Comparison of ENCODE assay signal across 22 cellular contexts in genomic region chr3:171315919-171316318, GRCh38.
"Had no signal": no experiment of that assay in that cellular context is flagged by ENCODE, and none has a peak within 500 bp of the region (broad histone marks: within the 10 kb centered on the region; RNA-seq: fewer than 3 reads in every experiment).

No MANE protein-coding gene starts in this region.

- H3K4me3 Mint-ChIP-seq: activated naive CD4-positive, alpha-beta T cell treated with anti-CD3 and anti-CD28 coated beads for 36 hours; activated naive CD8-positive, alpha-beta T cell treated with anti-CD3 and anti-CD28 coated beads, Interleukin-2, amount 50 U/mL, for 24 hours; memory B cell; stimulated activated naive CD8-positive, alpha-beta T cell treated with anti-CD3 and anti-CD28 coated beads, Interleukin-15, Interleukin-2, amounts not matched to agents 100 ng/mL and 50 ng/mL, for 24 hours; T-helper 17 cell had no signal

- H3K27ac Mint-ChIP-seq: activated naive CD4-positive, alpha-beta T cell treated with anti-CD3 and anti-CD28 coated beads for 36 hours; activated naive CD8-positive, alpha-beta T cell treated with anti-CD3 and anti-CD28 coated beads, Interleukin-2, amount 50 U/mL, for 24 hours; memory B cell; stimulated activated naive CD8-positive, alpha-beta T cell treated with anti-CD3 and anti-CD28 coated beads, Interleukin-15, Interleukin-2, amounts not matched to agents 100 ng/mL and 50 ng/mL, for 24 hours; T-helper 17 cell had no signal

- H3K4me1 Mint-ChIP-seq: memory B cell had no signal

- H3K36me3 Mint-ChIP-seq: memory B cell had no signal

- H3K9me3 Mint-ChIP-seq: activated naive CD4-positive, alpha-beta T cell treated with anti-CD3 and anti-CD28 coated beads for 36 hours; activated naive CD8-positive, alpha-beta T cell treated with anti-CD3 and anti-CD28 coated beads, Interleukin-2, amount 50 U/mL, for 24 hours; memory B cell; stimulated activated naive CD8-positive, alpha-beta T cell treated with anti-CD3 and anti-CD28 coated beads, Interleukin-15, Interleukin-2, amounts not matched to agents 100 ng/mL and 50 ng/mL, for 24 hours had no signal

- H3K27ac ChIP-seq: neutrophil, psoas muscle, right atrium auricular region, tibial artery had no signal

- H3K36me3 ChIP-seq: neutrophil, pancreas, right atrium auricular region, tibial artery had no signal

- ATAC-seq: activated naive CD8-positive, alpha-beta T cell treated with anti-CD3 and anti-CD28 coated beads, Interleukin-2, amount 50 U/mL, for 24 hours; esophagus mucosa; psoas muscle; T-helper 17 cell had no signal

- H3K4me3 ChIP-seq: body of pancreas, pancreas, psoas muscle, right atrium auricular region, tibial artery had no signal

- H3K9me3 ChIP-seq: body of pancreas, neutrophil, pancreas, psoas muscle, right atrium auricular region, tibial artery had no signal

- H3K27me3 ChIP-seq: body of pancreas, pancreas, right atrium auricular region, tibial artery had no signal

- DNase-seq: activated CD4-positive, alpha-beta T cell treated with anti-CD3 and anti-CD28 coated beads for 4 hours; activated CD4-positive, alpha-beta T cell treated with anti-CD3 and anti-CD28 coated beads, Interleukin-2, amount 50 U/mL, for 48 hours; activated CD4-positive, CD25-positive, alpha-beta regulatory T cell; activated effector memory CD4-positive, alpha-beta T cell treated with Interleukin-2 at 50 U/mL for 16 hours; activated naive CD4-positive, alpha-beta T cell treated with anti-CD3 and anti-CD28 coated beads for 36 hours; activated naive CD8-positive, alpha-beta T cell treated with anti-CD3 and anti-CD28 coated beads, Interleukin-2, amount 50 U/mL, for 24 hours; activated T-cell treated with anti-CD3 and anti-CD28 coated beads, Interleukin-2, amount 50 U/mL, for 48 hours; body of pancreas; dermis blood vessel endothelial cell; effector CD8-positive, alpha-beta T cell; glutamatergic neuron; hippocampal formation; pancreas; psoas muscle; stimulated activated CD4-positive, alpha-beta T cell treated with anti-CD3 and anti-CD28 coated beads, Interleukin-4, amount 100 ng/mL, for 24 hours; T-helper 17 cell; tibial artery had no signal

- H3K27me3 Mint-ChIP-seq: activated naive CD8-positive, alpha-beta T cell treated with anti-CD3 and anti-CD28 coated beads, Interleukin-2, amount 50 U/mL, for 24 hours; memory B cell; stimulated activated naive CD8-positive, alpha-beta T cell treated with anti-CD3 and anti-CD28 coated beads, Interleukin-15, Interleukin-2, amounts not matched to agents 100 ng/mL and 50 ng/mL, for 24 hours; T-helper 17 cell had no signal
